ENCODE assay signal across 8 cellular contexts in the genomic region with DNA sequence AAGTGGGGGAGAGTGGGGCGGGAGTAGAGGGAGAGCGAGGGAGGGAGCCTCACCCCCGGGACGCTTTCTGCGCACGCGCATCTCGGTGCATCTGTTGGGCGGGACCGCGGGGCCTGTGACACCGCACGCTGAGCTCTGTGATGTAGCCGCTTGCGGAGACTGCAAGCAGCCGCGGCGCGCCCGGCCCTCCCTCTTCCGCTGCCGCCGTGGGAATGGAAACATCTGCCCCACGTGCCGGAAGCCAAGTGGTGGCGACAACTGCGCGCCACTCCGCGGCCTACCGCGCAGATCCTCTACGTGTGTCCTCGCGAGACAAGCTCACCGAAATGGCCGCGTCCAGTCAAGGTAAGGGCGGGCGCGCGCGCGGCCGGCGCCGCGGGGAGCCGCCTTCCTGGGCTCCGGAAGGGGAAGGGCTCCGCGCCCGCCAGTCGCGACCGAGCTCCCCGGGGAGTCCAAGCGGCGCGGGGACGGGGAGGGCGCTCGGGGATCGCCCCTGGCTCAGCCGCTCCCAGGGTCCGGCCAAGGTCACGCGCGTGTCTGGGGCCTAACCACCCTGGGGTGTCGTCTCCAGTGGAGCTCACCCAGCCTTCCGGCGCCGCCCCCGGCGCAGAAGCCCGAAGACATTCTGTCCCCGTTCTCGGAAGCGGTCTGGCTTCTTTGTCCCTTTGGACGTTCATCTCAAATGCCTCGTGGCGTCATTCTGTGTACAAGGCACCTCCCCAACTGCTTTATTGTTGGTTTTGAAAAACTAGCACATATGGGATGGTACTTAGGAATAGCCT. TPM values are rescaled to one million over a fixed set of nuclear protein-coding genes. Genes with fewer than 3 reads are reported as not detected.
DNase-seq lines count a peak whose midpoint lies in the region; ATAC-seq, FAIRE-seq and TF ChIP-seq lines count a peak whose summit lies in the region.

A gene with protein sequence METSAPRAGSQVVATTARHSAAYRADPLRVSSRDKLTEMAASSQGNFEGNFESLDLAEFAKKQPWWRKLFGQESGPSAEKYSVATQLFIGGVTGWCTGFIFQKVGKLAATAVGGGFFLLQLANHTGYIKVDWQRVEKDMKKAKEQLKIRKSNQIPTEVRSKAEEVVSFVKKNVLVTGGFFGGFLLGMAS (plus strand): TSS at position 118 of the 782 bp plus-strand sequence. CDS start 95 bp downstream, at position 213.

- TF ChIP-seq CTCF in BE2C (IDR thresholded peaks at IDR 0.05; ENCODE audit: low read depth, low read length) (no peak), chondrocyte (IDR thresholded peaks at IDR 0.05) (no peak), kidney epithelial cell (IDR thresholded peaks at IDR 0.05; ENCODE audit: insufficient read depth, low read length, poor library complexity, severe bottlenecking) (no peak)

- H3K4me1 ChIP-seq in BE2C: no peaks in the 10 kb centered on the region

- H3K9me3 ChIP-seq in BE2C: no peaks in the 10 kb centered on the region

- peak within 1 kb of the TSS; percentile 97 for H3K27ac Mint-ChIP-seq in chondrocyte (ENCODE audit: unreplicated experiment)

- ATAC-seq in HG03442 (IDR thresholded peaks at IDR 0.05; ENCODE audit: unreplicated experiment): peak; percentile 88

- H3K4me3 ChIP-seq in BE2C (ENCODE audit: low read depth, low read length) (peak within 1 kb of the TSS; percentile 83), kidney epithelial cell (ENCODE audit: low read depth, low read length) (peak within 1 kb of the TSS; percentile 75)

- peaks cover 5% of the 10 kb centered on the region for H3K9me3 Mint-ChIP-seq in chondrocyte (ENCODE audit: low read depth)

- H3K36me3 ChIP-seq in BE2C (no peaks in the 10 kb centered on the region), kidney epithelial cell (ENCODE audit: control insufficient read depth, insufficient read depth, low read length) (no peaks in the 10 kb centered on the region)

- no peaks in the 10 kb centered on the region for H3K36me3 Mint-ChIP-seq in chondrocyte (ENCODE audit: low read depth)

- no peaks in the 10 kb centered on the region for H3K27me3 Mint-ChIP-seq in chondrocyte (ENCODE audit: low read depth)

- H3K27me3 ChIP-seq in BE2C (no peaks in the 10 kb centered on the region), kidney epithelial cell (ENCODE audit: control insufficient read depth, insufficient read depth, low read length) (no peaks in the 10 kb centered on the region)

- H3K4me1 Mint-ChIP-seq in chondrocyte (ENCODE audit: low read depth): peaks cover 11% of the 10 kb centered on the region

- peak within 1 kb of the TSS; percentile 79 for H3K4me3 Mint-ChIP-seq in chondrocyte (ENCODE audit: unreplicated experiment)

- DNase-seq in BE2C: peak; percentile 93
- peak; percentile 25 for DNase-seq in GM19239 (ENCODE audit: insufficient read length, low spot score)
- peak; percentile 86 for DNase-seq in NCI-H510A treated with DMSO at 0.1 percent for 48 hours (lab: John Stamatoyannopoulos, UW)
- DNase-seq in activated CD4-positive, alpha-beta T cell treated with anti-CD3 and anti-CD28 coated beads for 24 hours (ENCODE audit: low read depth in 2 of 2): peak; percentile 80
- peak; percentile 98 for DNase-seq in chondrocyte (ENCODE audit: low spot score)
- peak; percentile 63 for DNase-seq in kidney epithelial cell (ENCODE audit: low read depth)
- DNase-seq in stimulated activated CD4-positive, alpha-beta T cell treated with anti-CD3 and anti-CD28 coated beads, Interleukin-15, amount 100 ng/mL, for 48 hours (ENCODE audit: low read depth in 2 of 2): peak; percentile 84 to 88

- peak; percentile 100 for FAIRE-seq in GM19239 (lab: Jason Lieb, UNC)

RNA-seq across cellular contexts. Expression of the gene that starts here (rescaled TPM):
- 135 TPM for polyA plus RNA-seq in BE2C (2012; ENCODE audit: insufficient read depth, insufficient read length, low read depth)
- total RNA-seq in chondrocyte (36.9 to 51.7 TPM (median 44.2 TPM) in 3 replicates), kidney epithelial cell (29.9 and 43.7 TPM in 2 replicates)

Comparison
In these comparisons a context has a peak if more than half of its experiments do, and no peak if none do; other contexts are left out.
1. Peak in every context shown above with its lines: DNase-seq, ATAC-seq and H3K4me3 ChIP-seq.
2. DNase-seq: peak in every context shown above with its lines; median percentile 98 in chondrocyte; 93 in BE2C; 86 in NCI-H510A treated with DMSO at 0.1 percent for 48 hours; 86 in stimulated activated CD4-positive, alpha-beta T cell treated with anti-CD3 and anti-CD28 coated beads, Interleukin-15, amount 100 ng/mL, for 48 hours; 80 in activated CD4-positive, alpha-beta T cell treated with anti-CD3 and anti-CD28 coated beads for 24 hours; 63 in kidney epithelial cell; 25 in GM19239.